9 cellular contexts compared by ENCODE assay signal in genomic region chr14:30005114-30005698, GRCh38.
A peak's percentile ranks its signal among the peaks of the same experiment; 100 is the strongest.
DNase-seq lines count a peak whose midpoint lies in the region; ATAC-seq, FAIRE-seq and TF ChIP-seq lines count a peak whose summit lies in the region.
"Had no signal": no experiment of that assay in that cellular context is flagged by ENCODE, and none has a peak within 500 bp of the region (broad histone marks: within the 10 kb centered on the region; RNA-seq: fewer than 3 reads in every experiment).

No MANE protein-coding gene starts in this region.

- H3K4me2 ChIP-seq in astrocyte (ENCODE audit: low read length), result peak overlapping the region; percentile 22

- no peak overlapping the region for H3K27ac ChIP-seq in astrocyte (ENCODE audit: low read depth, low read length)
- H3K27ac ChIP-seq in testis, result no peak overlapping the region
- H3K27ac ChIP-seq: neutrophil had no signal

- 27 to 36% methylated on average over 6 of the region's 6 CpGs for WGBS in testis, 2 donors

- DNase-seq in DMS153 (lab: John Stamatoyannopoulos, UW), result peak; percentile 56
- DNase-seq in NCI-H2171 (lab: John Stamatoyannopoulos, UW), result peak; percentile 43
- DNase-seq in astrocyte (ENCODE audit: low read depth), result peak; percentile 51
- peak; percentile 16 for DNase-seq in iPS DF 4.7 (ENCODE audit: extremely low read depth, low spot score)
- no peak for DNase-seq in testis
- DNase-seq in CD14-positive monocyte (ENCODE audit: low spot score), result no peak
- no peak for DNase-seq in T-helper 2 cell treated with Interferon-gamma antibody and Interleukin-4, amounts not matched to agents 5 μg/mL and 100 μg/mL, for 36 hours (ENCODE audit: low spot score)

- H3K4me1 ChIP-seq in astrocyte (ENCODE audit: insufficient read depth, low read length) (no peaks in the 10 kb centered on the region), testis (peaks cover 10% of the 10 kb centered on the region)

- H3K27me3 Mint-ChIP-seq in astrocyte (ENCODE audit: low read depth, unreplicated experiment) (peaks cover 4% of the 10 kb centered on the region), CD14-positive monocyte (ENCODE audit: low read depth in 3 of 3) (peaks cover 0 to 2% (median 0%) of the 10 kb centered on the region in 3 donors)
- H3K27me3 Mint-ChIP-seq in T-helper 2 cell treated with Interferon-gamma antibody and Interleukin-4, amounts not matched to agents 5 μg/mL and 100 μg/mL, for 36 hours (ENCODE audit: low read depth), result no peaks in the 10 kb centered on the region

- H3K4me3 Mint-ChIP-seq in astrocyte (ENCODE audit: unreplicated experiment) (no peak overlapping the region), CD14-positive monocyte (no peak overlapping the region)
- no peak overlapping the region for H3K4me3 Mint-ChIP-seq in T-helper 2 cell treated with Interferon-gamma antibody and Interleukin-4, amounts not matched to agents 5 μg/mL and 100 μg/mL, for 36 hours

- peak; percentile 69 for FAIRE-seq in astrocyte (lab: Jason Lieb, UNC)

- no peaks in the 10 kb centered on the region for H3K36me3 Mint-ChIP-seq in astrocyte (ENCODE audit: low read depth, unreplicated experiment)
- no peaks in the 10 kb centered on the region for H3K36me3 Mint-ChIP-seq in CD14-positive monocyte
- H3K36me3 Mint-ChIP-seq in T-helper 2 cell treated with Interferon-gamma antibody and Interleukin-4, amounts not matched to agents 5 μg/mL and 100 μg/mL, for 36 hours (ENCODE audit: low read depth), result no peaks in the 10 kb centered on the region

- no peaks in the 10 kb centered on the region for H3K79me2 ChIP-seq in astrocyte (ENCODE audit: insufficient read depth, low read length)

- H3K9me3 Mint-ChIP-seq in astrocyte (ENCODE audit: unreplicated experiment), result no peaks in the 10 kb centered on the region
- peaks cover 0 to 3% (median 0%) of the 10 kb centered on the region in 7 donors for H3K9me3 Mint-ChIP-seq in CD14-positive monocyte
- peaks cover 4% of the 10 kb centered on the region for H3K9me3 Mint-ChIP-seq in T-helper 2 cell treated with Interferon-gamma antibody and Interleukin-4, amounts not matched to agents 5 μg/mL and 100 μg/mL, for 36 hours

- TF ChIP-seq POLR2A in testis (IDR thresholded peaks at IDR 0.05), result no peak

- no peak overlapping the region for H2AFZ ChIP-seq in astrocyte (ENCODE audit: low read depth, low read length)

- no peaks in the 10 kb centered on the region for H3K27me3 ChIP-seq in astrocyte (ENCODE audit: insufficient read depth, low read length)
- no peaks in the 10 kb centered on the region for H3K27me3 ChIP-seq in testis
- H3K27me3 ChIP-seq: neutrophil had no signal

- H3K27ac Mint-ChIP-seq in astrocyte (ENCODE audit: unreplicated experiment) (no peak overlapping the region), CD14-positive monocyte (no peak overlapping the region)
- H3K27ac Mint-ChIP-seq in T-helper 2 cell treated with Interferon-gamma antibody and Interleukin-4, amounts not matched to agents 5 μg/mL and 100 μg/mL, for 36 hours, result no peak overlapping the region

- H3K36me3 ChIP-seq in astrocyte (ENCODE audit: insufficient read depth, low read length), result no peaks in the 10 kb centered on the region
- no peaks in the 10 kb centered on the region for H3K36me3 ChIP-seq in testis (ENCODE audit: low read depth, missing control alignments)
- H3K36me3 ChIP-seq: neutrophil had no signal

- H3K4me1 Mint-ChIP-seq in astrocyte (ENCODE audit: low read depth, unreplicated experiment), result no peaks in the 10 kb centered on the region
- no peaks in the 10 kb centered on the region for H3K4me1 Mint-ChIP-seq in CD14-positive monocyte
- no peaks in the 10 kb centered on the region for H3K4me1 Mint-ChIP-seq in T-helper 2 cell treated with Interferon-gamma antibody and Interleukin-4, amounts not matched to agents 5 μg/mL and 100 μg/mL, for 36 hours (ENCODE audit: low read depth)

- peak; percentile 78 for ATAC-seq in HG02642 (IDR thresholded peaks at IDR 0.05; ENCODE audit: poor library complexity, unreplicated experiment)

- H3K4me3 ChIP-seq in astrocyte (ENCODE audit: insufficient read depth, low read depth, low read length) (no peak overlapping the region), testis (no peak overlapping the region)

- no peak overlapping the region for H3K9ac ChIP-seq in astrocyte (ENCODE audit: low read length)

- no peaks in the 10 kb centered on the region for H3K9me3 ChIP-seq in astrocyte (ENCODE audit: insufficient read depth, low read depth, low read length)
- no peaks in the 10 kb centered on the region for H3K9me3 ChIP-seq in testis
- H3K9me3 ChIP-seq: neutrophil had no signal

- intact Hi-C loops in testis (cut with DNase I; ENCODE audit: low total_unique reads), result no loop called here
- intact Hi-C loops in CD14-positive monocyte (cut with micrococcal nuclease), result no loop called here

- TF ChIP-seq CTCF in astrocyte (IDR thresholded peaks at IDR 0.05; ENCODE audit: insufficient read depth, low read depth, low read length) (peak; percentile 83), testis (IDR thresholded peaks at IDR 0.05) (peak; percentile 49 to 73 (median 68)), CD14-positive monocyte (IDR thresholded peaks at IDR 0.05) (no peak)

- H4K20me1 ChIP-seq in astrocyte (ENCODE audit: insufficient read depth, low read length), result no peaks in the 10 kb centered on the region

Comparison
In these comparisons a context has a peak if more than half of its experiments do, and no peak if none do; other contexts are left out.
1. DNase-seq: peak in DMS153 (single experiment), NCI-H2171 (single experiment), astrocyte (single experiment) and iPS DF 4.7 (single experiment); none in testis (single experiment), CD14-positive monocyte (single experiment) and T-helper 2 cell treated with Interferon-gamma antibody and Interleukin-4, amounts not matched to agents 5 μg/mL and 100 μg/mL, for 36 hours (single experiment).